ENCODE assay signal across 1 cellular context in the genomic region with DNA sequence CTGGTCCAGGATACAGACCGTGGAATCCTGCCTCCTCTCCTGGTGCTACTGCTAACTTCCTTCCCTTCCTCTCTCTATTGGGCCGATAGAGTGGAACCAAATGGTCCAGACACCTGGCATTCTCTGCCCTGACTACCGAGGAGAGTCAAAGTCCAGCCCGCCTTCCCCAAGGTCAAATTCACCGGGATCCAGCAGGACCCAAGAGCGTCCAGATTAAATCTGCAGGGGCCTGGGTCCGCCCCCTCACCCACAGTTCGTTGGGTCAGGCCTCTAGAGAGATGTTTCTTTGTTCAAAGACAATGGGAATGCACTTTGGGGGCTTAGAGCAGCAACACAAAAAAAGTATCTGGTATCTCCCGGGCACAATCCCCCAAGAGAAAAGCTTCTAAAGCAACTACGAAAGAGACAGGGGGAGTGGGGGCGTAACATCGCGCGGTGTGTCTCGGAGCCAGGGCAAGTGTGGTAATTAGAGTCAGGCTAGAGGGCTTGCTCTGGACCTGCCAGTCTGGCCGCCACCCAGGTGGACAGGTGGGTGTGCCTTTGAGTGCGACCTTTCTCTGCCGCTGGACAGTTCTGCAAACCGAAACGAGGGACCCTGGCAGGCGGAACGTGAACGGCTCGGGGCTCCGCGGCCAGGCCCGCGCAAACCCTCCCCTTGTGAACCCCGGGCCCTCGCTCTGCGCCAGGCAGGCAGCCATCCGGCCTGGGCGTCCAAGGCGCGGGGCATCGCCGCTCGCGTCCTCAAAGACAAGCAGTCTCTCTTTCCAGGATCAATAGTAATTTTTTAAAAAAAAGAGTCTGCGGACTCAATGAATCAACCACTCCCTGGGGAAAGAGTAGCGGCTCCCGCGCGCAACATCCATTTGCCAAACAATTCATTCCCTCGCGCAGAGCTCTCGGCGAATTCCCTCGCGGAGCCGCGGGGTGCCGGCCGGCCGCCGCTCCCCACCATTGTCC.
TF ChIP-seq lines count a peak whose summit lies in the region.

No MANE protein-coding gene starts in this region.

TF ChIP-seq in HepG2, 621 proteins besides CTCF, POLR2A, EP300 and RAD21 (continued from another document and continues in another):
- TF ChIP-seq, protein P1, sequence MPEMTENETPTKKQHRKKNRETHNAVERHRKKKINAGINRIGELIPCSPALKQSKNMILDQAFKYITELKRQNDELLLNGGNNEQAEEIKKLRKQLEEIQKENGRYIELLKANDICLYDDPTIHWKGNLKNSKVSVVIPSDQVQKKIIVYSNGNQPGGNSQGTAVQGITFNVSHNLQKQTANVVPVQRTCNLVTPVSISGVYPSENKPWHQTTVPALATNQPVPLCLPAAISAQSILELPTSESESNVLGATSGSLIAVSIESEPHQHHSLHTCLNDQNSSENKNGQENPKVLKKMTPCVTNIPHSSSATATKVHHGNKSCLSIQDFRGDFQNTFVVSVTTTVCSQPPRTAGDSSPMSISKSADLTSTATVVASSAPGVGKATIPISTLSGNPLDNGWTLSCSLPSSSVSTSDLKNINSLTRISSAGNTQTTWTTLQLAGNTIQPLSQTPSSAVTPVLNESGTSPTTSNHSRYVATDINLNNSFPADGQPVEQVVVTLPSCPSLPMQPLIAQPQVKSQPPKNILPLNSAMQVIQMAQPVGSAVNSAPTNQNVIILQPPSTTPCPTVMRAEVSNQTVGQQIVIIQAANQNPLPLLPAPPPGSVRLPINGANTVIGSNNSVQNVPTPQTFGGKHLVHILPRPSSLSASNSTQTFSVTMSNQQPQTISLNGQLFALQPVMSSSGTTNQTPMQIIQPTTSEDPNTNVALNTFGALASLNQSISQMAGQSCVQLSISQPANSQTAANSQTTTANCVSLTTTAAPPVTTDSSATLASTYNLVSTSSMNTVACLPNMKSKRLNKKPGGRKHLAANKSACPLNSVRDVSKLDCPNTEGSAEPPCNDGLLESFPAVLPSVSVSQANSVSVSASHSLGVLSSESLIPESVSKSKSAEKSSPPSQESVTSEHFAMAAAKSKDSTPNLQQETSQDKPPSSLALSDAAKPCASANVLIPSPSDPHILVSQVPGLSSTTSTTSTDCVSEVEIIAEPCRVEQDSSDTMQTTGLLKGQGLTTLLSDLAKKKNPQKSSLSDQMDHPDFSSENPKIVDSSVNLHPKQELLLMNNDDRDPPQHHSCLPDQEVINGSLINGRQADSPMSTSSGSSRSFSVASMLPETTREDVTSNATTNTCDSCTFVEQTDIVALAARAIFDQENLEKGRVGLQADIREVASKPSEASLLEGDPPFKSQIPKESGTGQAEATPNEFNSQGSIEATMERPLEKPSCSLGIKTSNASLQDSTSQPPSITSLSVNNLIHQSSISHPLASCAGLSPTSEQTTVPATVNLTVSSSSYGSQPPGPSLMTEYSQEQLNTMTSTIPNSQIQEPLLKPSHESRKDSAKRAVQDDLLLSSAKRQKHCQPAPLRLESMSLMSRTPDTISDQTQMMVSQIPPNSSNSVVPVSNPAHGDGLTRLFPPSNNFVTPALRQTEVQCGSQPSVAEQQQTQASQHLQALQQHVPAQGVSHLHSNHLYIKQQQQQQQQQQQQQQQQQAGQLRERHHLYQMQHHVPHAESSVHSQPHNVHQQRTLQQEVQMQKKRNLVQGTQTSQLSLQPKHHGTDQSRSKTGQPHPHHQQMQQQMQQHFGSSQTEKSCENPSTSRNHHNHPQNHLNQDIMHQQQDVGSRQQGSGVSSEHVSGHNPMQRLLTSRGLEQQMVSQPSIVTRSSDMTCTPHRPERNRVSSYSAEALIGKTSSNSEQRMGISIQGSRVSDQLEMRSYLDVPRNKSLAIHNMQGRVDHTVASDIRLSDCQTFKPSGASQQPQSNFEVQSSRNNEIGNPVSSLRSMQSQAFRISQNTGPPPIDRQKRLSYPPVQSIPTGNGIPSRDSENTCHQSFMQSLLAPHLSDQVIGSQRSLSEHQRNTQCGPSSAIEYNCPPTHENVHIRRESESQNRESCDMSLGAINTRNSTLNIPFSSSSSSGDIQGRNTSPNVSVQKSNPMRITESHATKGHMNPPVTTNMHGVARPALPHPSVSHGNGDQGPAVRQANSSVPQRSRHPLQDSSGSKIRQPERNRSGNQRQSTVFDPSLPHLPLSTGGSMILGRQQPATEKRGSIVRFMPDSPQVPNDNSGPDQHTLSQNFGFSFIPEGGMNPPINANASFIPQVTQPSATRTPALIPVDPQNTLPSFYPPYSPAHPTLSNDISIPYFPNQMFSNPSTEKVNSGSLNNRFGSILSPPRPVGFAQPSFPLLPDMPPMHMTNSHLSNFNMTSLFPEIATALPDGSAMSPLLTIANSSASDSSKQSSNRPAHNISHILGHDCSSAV (CRISPR knock-in tag; IDR thresholded peaks at IDR 0.05; ENCODE audit: borderline replicate concordance), result no peak
- TF ChIP-seq ZBTB4 (CRISPR knock-in tag; IDR thresholded peaks at IDR 0.05; ENCODE audit: borderline replicate concordance) (no peak), CBX2 (IDR thresholded peaks at IDR 0.05; ENCODE audit: low read depth, low read length) (no peak), CBX2 (CRISPR knock-in tag; IDR thresholded peaks at IDR 0.05; ENCODE audit: low read depth) (no peak), ZFP36 (IDR thresholded peaks at IDR 0.05; ENCODE audit: borderline replicate concordance, low read depth, low read length, partially characterized antibody) (no peak), SOX13 (IDR thresholded peaks at IDR 0.05) (no peak), SOX13 (CRISPR knock-in tag; conservative IDR thresholded peaks at IDR 0.05 in 1 of 2, IDR thresholded peaks at IDR 0.05 in 1 of 2) (peak in 1 of 2 experiments; percentile 19; a peak in 1 of 4 replicates), REXO4 (CRISPR knock-in tag; IDR thresholded peaks at IDR 0.05; ENCODE audit: borderline replicate concordance) (no peak), ZC3H4 (CRISPR knock-in tag; IDR thresholded peaks at IDR 0.05; ENCODE audit: borderline replicate concordance) (no peak), ZNF629 (CRISPR knock-in tag; conservative IDR thresholded peaks at IDR 0.05) (no peak), SOX6 (IDR thresholded peaks at IDR 0.05) (no peak), SOX6 (CRISPR knock-in tag; IDR thresholded peaks at IDR 0.05) (peak; percentile 27; the same call in 1 of the 2 replicates), HIVEP1 (CRISPR knock-in tag; IDR thresholded peaks at IDR 0.05) (no peak), ZMYM4 (CRISPR knock-in tag; IDR thresholded peaks at IDR 0.05) (no peak), ZFY (CRISPR knock-in tag; IDR thresholded peaks at IDR 0.05) (peak; percentile 68), ZNF816 (CRISPR knock-in tag; IDR thresholded peaks at IDR 0.05; ENCODE audit: borderline replicate concordance) (0 out of 2 replicates have a peak, but pooled peaks have one; percentile 17), KMT2B (CRISPR knock-in tag; IDR thresholded peaks at IDR 0.05) (no peak), TOE1 (CRISPR knock-in tag; IDR thresholded peaks at IDR 0.05) (no peak), ZSCAN30 (CRISPR knock-in tag; IDR thresholded peaks at IDR 0.05) (no peak), NFKB2 (CRISPR knock-in tag; IDR thresholded peaks at IDR 0.05; ENCODE audit: borderline replicate concordance) (no peak), NFYC (CRISPR knock-in tag; IDR thresholded peaks at IDR 0.05) (peak; percentile 28; the same call in 1 of the 2 replicates), TGIF2 (CRISPR knock-in tag; IDR thresholded peaks at IDR 0.05) (0 out of 2 replicates have a peak, but pooled peaks have one; percentile 37), KDM1A (CRISPR knock-in tag; IDR thresholded peaks at IDR 0.05) (no peak), ZNF563 (CRISPR knock-in tag; IDR thresholded peaks at IDR 0.05) (no peak), HOXD1 (CRISPR knock-in tag; IDR thresholded peaks at IDR 0.05) (no peak), BCL6 (CRISPR knock-in tag; IDR thresholded peaks at IDR 0.05) (0 out of 2 replicates have a peak, but pooled peaks have one; percentile 4), NONO (IDR thresholded peaks at IDR 0.05) (no peak), NONO (CRISPR knock-in tag; conservative IDR thresholded peaks at IDR 0.05) (no peak; the same call in 1 of the 2 replicates), ZNF850 (CRISPR knock-in tag; conservative IDR thresholded peaks at IDR 0.05) (0 out of 2 replicates have a peak, but pooled peaks have one; percentile 32), SALL1 (CRISPR knock-in tag; IDR thresholded peaks at IDR 0.05) (0 out of 2 replicates have a peak, but pooled peaks have one; percentile 31), RARA (CRISPR knock-in tag; IDR thresholded peaks at IDR 0.05) (no peak)
- TF ChIP-seq, protein P2, sequence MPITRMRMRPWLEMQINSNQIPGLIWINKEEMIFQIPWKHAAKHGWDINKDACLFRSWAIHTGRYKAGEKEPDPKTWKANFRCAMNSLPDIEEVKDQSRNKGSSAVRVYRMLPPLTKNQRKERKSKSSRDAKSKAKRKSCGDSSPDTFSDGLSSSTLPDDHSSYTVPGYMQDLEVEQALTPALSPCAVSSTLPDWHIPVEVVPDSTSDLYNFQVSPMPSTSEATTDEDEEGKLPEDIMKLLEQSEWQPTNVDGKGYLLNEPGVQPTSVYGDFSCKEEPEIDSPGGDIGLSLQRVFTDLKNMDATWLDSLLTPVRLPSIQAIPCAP (CRISPR knock-in tag; IDR thresholded peaks at IDR 0.05; ENCODE audit: low read depth), result no peak
- TF ChIP-seq, protein P3, sequence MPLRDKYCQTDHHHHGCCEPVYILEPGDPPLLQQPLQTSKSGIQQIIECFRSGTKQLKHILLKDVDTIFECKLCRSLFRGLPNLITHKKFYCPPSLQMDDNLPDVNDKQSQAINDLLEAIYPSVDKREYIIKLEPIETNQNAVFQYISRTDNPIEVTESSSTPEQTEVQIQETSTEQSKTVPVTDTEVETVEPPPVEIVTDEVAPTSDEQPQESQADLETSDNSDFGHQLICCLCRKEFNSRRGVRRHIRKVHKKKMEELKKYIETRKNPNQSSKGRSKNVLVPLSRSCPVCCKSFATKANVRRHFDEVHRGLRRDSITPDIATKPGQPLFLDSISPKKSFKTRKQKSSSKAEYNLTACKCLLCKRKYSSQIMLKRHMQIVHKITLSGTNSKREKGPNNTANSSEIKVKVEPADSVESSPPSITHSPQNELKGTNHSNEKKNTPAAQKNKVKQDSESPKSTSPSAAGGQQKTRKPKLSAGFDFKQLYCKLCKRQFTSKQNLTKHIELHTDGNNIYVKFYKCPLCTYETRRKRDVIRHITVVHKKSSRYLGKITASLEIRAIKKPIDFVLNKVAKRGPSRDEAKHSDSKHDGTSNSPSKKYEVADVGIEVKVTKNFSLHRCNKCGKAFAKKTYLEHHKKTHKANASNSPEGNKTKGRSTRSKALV (CRISPR knock-in tag; IDR thresholded peaks at IDR 0.05), result no peak
- TF ChIP-seq, protein P4, sequence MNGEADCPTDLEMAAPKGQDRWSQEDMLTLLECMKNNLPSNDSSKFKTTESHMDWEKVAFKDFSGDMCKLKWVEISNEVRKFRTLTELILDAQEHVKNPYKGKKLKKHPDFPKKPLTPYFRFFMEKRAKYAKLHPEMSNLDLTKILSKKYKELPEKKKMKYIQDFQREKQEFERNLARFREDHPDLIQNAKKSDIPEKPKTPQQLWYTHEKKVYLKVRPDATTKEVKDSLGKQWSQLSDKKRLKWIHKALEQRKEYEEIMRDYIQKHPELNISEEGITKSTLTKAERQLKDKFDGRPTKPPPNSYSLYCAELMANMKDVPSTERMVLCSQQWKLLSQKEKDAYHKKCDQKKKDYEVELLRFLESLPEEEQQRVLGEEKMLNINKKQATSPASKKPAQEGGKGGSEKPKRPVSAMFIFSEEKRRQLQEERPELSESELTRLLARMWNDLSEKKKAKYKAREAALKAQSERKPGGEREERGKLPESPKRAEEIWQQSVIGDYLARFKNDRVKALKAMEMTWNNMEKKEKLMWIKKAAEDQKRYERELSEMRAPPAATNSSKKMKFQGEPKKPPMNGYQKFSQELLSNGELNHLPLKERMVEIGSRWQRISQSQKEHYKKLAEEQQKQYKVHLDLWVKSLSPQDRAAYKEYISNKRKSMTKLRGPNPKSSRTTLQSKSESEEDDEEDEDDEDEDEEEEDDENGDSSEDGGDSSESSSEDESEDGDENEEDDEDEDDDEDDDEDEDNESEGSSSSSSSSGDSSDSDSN (CRISPR knock-in tag; IDR thresholded peaks at IDR 0.05), result 0 out of 2 replicates have a peak, but pooled peaks have one; percentile 61
- TF ChIP-seq, protein P5, sequence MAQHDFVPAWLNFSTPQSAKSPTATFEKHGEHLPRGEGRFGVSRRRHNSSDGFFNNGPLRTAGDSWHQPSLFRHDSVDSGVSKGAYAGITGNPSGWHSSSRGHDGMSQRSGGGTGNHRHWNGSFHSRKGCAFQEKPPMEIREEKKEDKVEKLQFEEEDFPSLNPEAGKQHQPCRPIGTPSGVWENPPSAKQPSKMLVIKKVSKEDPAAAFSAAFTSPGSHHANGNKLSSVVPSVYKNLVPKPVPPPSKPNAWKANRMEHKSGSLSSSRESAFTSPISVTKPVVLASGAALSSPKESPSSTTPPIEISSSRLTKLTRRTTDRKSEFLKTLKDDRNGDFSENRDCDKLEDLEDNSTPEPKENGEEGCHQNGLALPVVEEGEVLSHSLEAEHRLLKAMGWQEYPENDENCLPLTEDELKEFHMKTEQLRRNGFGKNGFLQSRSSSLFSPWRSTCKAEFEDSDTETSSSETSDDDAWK (CRISPR knock-in tag; IDR thresholded peaks at IDR 0.05), result no peak
- TF ChIP-seq, protein P6, sequence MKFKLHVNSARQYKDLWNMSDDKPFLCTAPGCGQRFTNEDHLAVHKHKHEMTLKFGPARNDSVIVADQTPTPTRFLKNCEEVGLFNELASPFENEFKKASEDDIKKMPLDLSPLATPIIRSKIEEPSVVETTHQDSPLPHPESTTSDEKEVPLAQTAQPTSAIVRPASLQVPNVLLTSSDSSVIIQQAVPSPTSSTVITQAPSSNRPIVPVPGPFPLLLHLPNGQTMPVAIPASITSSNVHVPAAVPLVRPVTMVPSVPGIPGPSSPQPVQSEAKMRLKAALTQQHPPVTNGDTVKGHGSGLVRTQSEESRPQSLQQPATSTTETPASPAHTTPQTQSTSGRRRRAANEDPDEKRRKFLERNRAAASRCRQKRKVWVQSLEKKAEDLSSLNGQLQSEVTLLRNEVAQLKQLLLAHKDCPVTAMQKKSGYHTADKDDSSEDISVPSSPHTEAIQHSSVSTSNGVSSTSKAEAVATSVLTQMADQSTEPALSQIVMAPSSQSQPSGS (CRISPR knock-in tag; IDR thresholded peaks at IDR 0.05), result no peak
- TF ChIP-seq, protein P7, sequence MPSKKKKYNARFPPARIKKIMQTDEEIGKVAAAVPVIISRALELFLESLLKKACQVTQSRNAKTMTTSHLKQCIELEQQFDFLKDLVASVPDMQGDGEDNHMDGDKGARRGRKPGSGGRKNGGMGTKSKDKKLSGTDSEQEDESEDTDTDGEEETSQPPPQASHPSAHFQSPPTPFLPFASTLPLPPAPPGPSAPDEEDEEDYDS (CRISPR knock-in tag; IDR thresholded peaks at IDR 0.05), result no peak
